In the genomic region with DNA sequence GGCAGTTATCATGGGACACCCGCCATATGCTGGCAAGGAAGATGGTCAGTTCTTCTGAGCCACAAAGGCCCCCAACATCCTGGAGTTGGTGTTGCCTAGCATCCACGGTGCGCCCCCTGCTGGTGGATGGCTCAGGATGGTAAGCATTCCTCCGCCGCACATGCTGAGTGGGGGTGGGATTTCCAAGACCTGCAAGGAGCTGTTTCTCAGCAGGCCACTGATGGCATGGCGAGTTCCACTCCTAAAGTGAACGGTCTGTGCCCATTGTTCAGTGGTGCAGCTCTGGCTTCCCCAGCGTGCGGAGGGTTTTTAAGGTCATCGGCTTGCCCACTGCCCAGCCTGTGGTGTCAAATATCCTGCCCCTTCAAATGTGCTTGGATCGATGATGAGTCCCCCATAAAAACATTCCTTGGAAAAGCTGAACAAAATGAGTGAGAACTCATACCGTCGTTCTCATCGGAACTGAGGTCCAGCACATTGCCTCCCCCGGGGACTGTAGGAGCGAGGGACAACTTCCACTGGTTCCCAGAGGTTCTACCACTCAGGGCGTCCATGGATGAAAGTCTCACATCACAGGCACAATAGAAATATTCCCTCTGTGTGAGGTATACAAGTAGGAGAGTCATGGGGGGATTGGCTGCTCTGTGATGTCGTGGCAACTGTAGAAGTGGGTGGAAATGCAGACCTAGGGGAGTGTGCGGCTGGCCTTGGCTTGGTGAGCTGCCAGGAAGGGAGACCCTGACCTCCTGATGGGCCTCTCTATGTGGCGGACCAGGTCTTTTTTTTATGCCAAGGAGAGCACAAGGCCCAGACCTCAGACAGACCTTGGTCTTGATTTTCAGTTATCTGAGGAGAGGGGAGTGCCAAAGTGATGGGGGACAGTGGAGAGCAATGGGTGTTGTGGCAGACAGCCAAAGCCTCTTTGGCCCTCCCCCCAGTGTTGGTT, we compare ENCODE assay signal across 16 cellular contexts.
DNase-seq lines count a peak whose midpoint lies in the region; ATAC-seq and TF ChIP-seq lines count a peak whose summit lies in the region.
"Had no signal": no experiment of that assay in that cellular context is flagged by ENCODE, and none has a peak within 500 bp of the region (broad histone marks: within the 10 kb centered on the region; RNA-seq: fewer than 3 reads in every experiment).

No MANE protein-coding gene starts in this region.

- no TSS peak for BruUV-seq in OCI-LY7 (replicated peaks; lab: Mats Ljungman, UMichigan)

- no peak for TF ChIP-seq EP300 in SK-N-SH (IDR thresholded peaks at IDR 0.05; ENCODE audit: borderline replicate concordance in 1 of 2, low read depth in 1 of 2, low read length in 1 of 2)

- WGBS in SK-N-SH (ENCODE audit: low lambda C conversion rate), result 67% methylated on average over 15 of the region's 20 CpGs
- no CpG with 5 or more reads among the region's 20 CpGs for WGBS in iPS DF 6.9 (ENCODE audit: insufficient coverage, insufficient read length)
- 89% methylated on average over 19 of the region's 20 CpGs for WGBS in mesenchymal stem cell

- no peaks in the 10 kb centered on the region for H4K20me1 ChIP-seq in SK-N-SH (ENCODE audit: insufficient read depth)
- no peaks in the 10 kb centered on the region for H4K20me1 ChIP-seq in OCI-LY7 (ENCODE audit: insufficient read depth, low read length)

- no peak overlapping the region for H3K14ac ChIP-seq in mesenchymal stem cell (ENCODE audit: low read length in 2 of 2)

- H3K4me3 ChIP-seq in SK-N-SH (ENCODE audit: low read depth in 2 of 2, low read length in 1 of 2) (peak overlapping the region in 1 of 2 experiments; percentile 12; a peak in 1 of 4 replicates), OCI-LY7 (ENCODE audit: low read depth, low read length, poor library complexity, severe bottlenecking) (no peak overlapping the region), iPS DF 6.9 (ENCODE audit: low read length) (no peak overlapping the region), stomach smooth muscle (ENCODE audit: low read length in 2 of 2) (peak overlapping the region; percentile 15 to 27), mesenchymal stem cell (ENCODE audit: insufficient read depth in 1 of 2, low read depth in 1 of 2, low read length in 2 of 2) (peak overlapping the region in 1 of 2 experiments; percentile 49)
- H3K4me3 ChIP-seq: ascending aorta, HAP-1 had no signal

- no peaks in the 10 kb centered on the region for H3K27me3 ChIP-seq in SK-N-SH (ENCODE audit: insufficient read depth)
- no peaks in the 10 kb centered on the region for H3K27me3 ChIP-seq in iPS DF 6.9 (ENCODE audit: control insufficient read depth, insufficient read depth, low read length)
- H3K27me3 ChIP-seq in stomach smooth muscle (ENCODE audit: control insufficient read depth in 1 of 2, insufficient read depth in 2 of 2, low read length in 2 of 2), result no peaks in the 10 kb centered on the region
- no peaks in the 10 kb centered on the region for H3K27me3 ChIP-seq in mesenchymal stem cell (ENCODE audit: control insufficient read depth in 1 of 2, insufficient read depth in 1 of 2, low read length in 2 of 2)
- H3K27me3 ChIP-seq: ascending aorta had no signal

- H3K9me3 ChIP-seq in SK-N-SH, result no peaks in the 10 kb centered on the region
- no peaks in the 10 kb centered on the region for H3K9me3 ChIP-seq in OCI-LY7 (ENCODE audit: low read length)
- peaks cover 3% of the 10 kb centered on the region; the same call in 1 of the 2 replicates for H3K9me3 ChIP-seq in iPS DF 6.9 (ENCODE audit: control insufficient read depth, insufficient read depth, low read length)
- peaks cover 50 to 100% of the 10 kb centered on the region in 2 donors for H3K9me3 ChIP-seq in stomach smooth muscle (ENCODE audit: control insufficient read depth in 2 of 2, low read length in 2 of 2)
- H3K9me3 ChIP-seq in mesenchymal stem cell (ENCODE audit: control insufficient read depth, low read length), result peaks cover 100% of the 10 kb centered on the region

- H4K91ac ChIP-seq in mesenchymal stem cell (ENCODE audit: low read length), result no peak overlapping the region

- no peak overlapping the region for H3K18ac ChIP-seq in mesenchymal stem cell (ENCODE audit: low read depth in 1 of 2, low read length in 2 of 2)

- no peak overlapping the region for H2AFZ ChIP-seq in SK-N-SH (ENCODE audit: low read depth)
- H2AFZ ChIP-seq in OCI-LY7 (ENCODE audit: low read length), result no peak overlapping the region
- no peak overlapping the region for H2AFZ ChIP-seq in mesenchymal stem cell (ENCODE audit: low read depth, low read length)

- H3K9ac ChIP-seq in SK-N-SH (no peak overlapping the region), stomach smooth muscle (ENCODE audit: low read length in 2 of 2) (no peak overlapping the region), mesenchymal stem cell (ENCODE audit: low read length) (no peak overlapping the region)

- TF ChIP-seq RAD21 in SK-N-SH (IDR thresholded peaks at IDR 0.05; ENCODE audit: low read length), result no peak

- H4K8ac ChIP-seq in mesenchymal stem cell (ENCODE audit: low read length), result no peak overlapping the region

- H3K27ac ChIP-seq in SK-N-SH (ENCODE audit: low read depth in 2 of 2, low read length in 1 of 2) (no peak overlapping the region), OCI-LY7 (ENCODE audit: low read depth, low read length, poor library complexity, severe bottlenecking) (no peak overlapping the region), iPS DF 6.9 (ENCODE audit: low read length) (no peak overlapping the region), stomach smooth muscle (ENCODE audit: low read length) (no peak overlapping the region), mesenchymal stem cell (ENCODE audit: low read length, poor library complexity, severe bottlenecking) (no peak overlapping the region)
- H3K27ac ChIP-seq: ascending aorta had no signal

- no peaks in the 10 kb centered on the region for H3K79me2 ChIP-seq in SK-N-SH (ENCODE audit: insufficient read depth)
- no peaks in the 10 kb centered on the region for H3K79me2 ChIP-seq in OCI-LY7 (ENCODE audit: insufficient read depth, low read depth, low read length)

- H3K4ac ChIP-seq in mesenchymal stem cell (ENCODE audit: low read depth in 1 of 2, low read length in 2 of 2), result no peak overlapping the region

- DNase-seq in SK-N-SH (no peak), OCI-LY7 (ENCODE audit: low spot score) (no peak), iPS DF 6.9 (ENCODE audit: low read depth, low spot score) (peak; percentile 11), mesenchymal stem cell (no peak)
- DNase-seq in stimulated activated CD4-positive, alpha-beta T cell treated with anti-CD3 and anti-CD28 coated beads, Interleukin-1b, Interleukin-23, amount 100 ng/mL, for 48 hours, result no peak
- DNase-seq: 8988T; activated T-cell treated with anti-CD3 and anti-CD28 coated beads, Interleukin-2, amount 50 U/mL, for 1 hour; effector memory CD4-positive, alpha-beta T cell; left cardiac atrium; NCI-H2081 treated with DMSO at 0.1 percent for 48 hours had no signal

- H3K4me2 ChIP-seq in SK-N-SH (no peak overlapping the region), OCI-LY7 (ENCODE audit: low read length) (no peak overlapping the region), mesenchymal stem cell (ENCODE audit: low read length, poor library complexity, severe bottlenecking) (no peak overlapping the region)

- H3K4me1 ChIP-seq in SK-N-SH (ENCODE audit: control insufficient read depth in 1 of 2, insufficient read depth in 2 of 2, low read depth in 1 of 2, low read length in 1 of 2) (no peaks in the 10 kb centered on the region), OCI-LY7 (ENCODE audit: insufficient read depth, low read length, poor library complexity, severe bottlenecking) (no peaks in the 10 kb centered on the region), iPS DF 6.9 (ENCODE audit: control insufficient read depth, insufficient read depth, low read length) (no peaks in the 10 kb centered on the region; the same call in 1 of the 2 replicates), stomach smooth muscle (ENCODE audit: control insufficient read depth, insufficient read depth, low read length) (no peaks in the 10 kb centered on the region), mesenchymal stem cell (ENCODE audit: control insufficient read depth, insufficient read depth, low read depth, low read length) (no peaks in the 10 kb centered on the region)
- H3K4me1 ChIP-seq: ascending aorta, HAP-1 had no signal

- no peak overlapping the region for H2BK5ac ChIP-seq in mesenchymal stem cell (ENCODE audit: low read depth, low read length, poor library complexity, severe bottlenecking)

- H3K79me1 ChIP-seq in mesenchymal stem cell (replicated peaks; ENCODE audit: low read length, poor library complexity, severe bottlenecking), result peaks cover 5% of the 10 kb centered on the region

- POLR2A ChIA-PET in SK-N-SH (lab: Yijun Ruan, JAX), result no interaction called here
- POLR2A ChIA-PET in OCI-LY7 (lab: Charles Lee), result no interaction called here

- H2BK15ac ChIP-seq in mesenchymal stem cell (ENCODE audit: low read depth, poor library complexity, severe bottlenecking), result no peak overlapping the region

- no peak overlapping the region for H2AK5ac ChIP-seq in mesenchymal stem cell (ENCODE audit: low read length, severe bottlenecking)

- intact Hi-C loops in OCI-LY7 (cut with micrococcal nuclease; ENCODE audit: unreplicated experiment), result no loop called here

- no peaks in the 10 kb centered on the region for H3F3A ChIP-seq in SK-N-SH (replicated peaks; ENCODE audit: insufficient read depth)

- TF ChIP-seq CTCF in SK-N-SH (IDR thresholded peaks at IDR 0.05) (peak; percentile 20), OCI-LY7 (conservative IDR thresholded peaks at IDR 0.05; ENCODE audit: low read length) (peak; percentile 53)

- H3K23ac ChIP-seq in mesenchymal stem cell (ENCODE audit: low read length in 2 of 2), result no peak overlapping the region

- H2BK12ac ChIP-seq in mesenchymal stem cell (ENCODE audit: low read length in 2 of 2), result no peak overlapping the region

- H3K9me2 ChIP-seq in SK-N-SH (no peaks in the 10 kb centered on the region), OCI-LY7 (ENCODE audit: insufficient read depth, low read length) (no peaks in the 10 kb centered on the region)

- CTCF ChIA-PET in SK-N-SH (lab: Yijun Ruan, JAX), result no interaction called here
- CTCF ChIA-PET in OCI-LY7 (lab: Charles Lee; ENCODE audit: unreplicated experiment), result no interaction called here

- H2BK120ac ChIP-seq in mesenchymal stem cell (ENCODE audit: low read depth, low read length), result no peak overlapping the region

- peaks cover 46 to 62% of the 10 kb centered on the region in 2 experiments for H3K36me3 ChIP-seq in SK-N-SH (replicated peaks in 1 of 2; ENCODE audit: control insufficient read depth in 1 of 2, insufficient read depth in 2 of 2, low read length in 1 of 2)
- H3K36me3 ChIP-seq in OCI-LY7 (ENCODE audit: insufficient read depth, low read length), result no peaks in the 10 kb centered on the region
- peaks cover 93% of the 10 kb centered on the region for H3K36me3 ChIP-seq in iPS DF 6.9 (ENCODE audit: control insufficient read depth, insufficient read depth, low read length)
- H3K36me3 ChIP-seq in stomach smooth muscle (ENCODE audit: control insufficient read depth in 2 of 2, insufficient read depth in 2 of 2, low read length in 2 of 2), result peaks cover 99 to 100% of the 10 kb centered on the region in 2 donors
- H3K36me3 ChIP-seq in mesenchymal stem cell (ENCODE audit: control insufficient read depth in 1 of 2, insufficient read depth in 2 of 2, low read depth in 1 of 2, low read length in 2 of 2), result peaks cover 99 to 100% of the 10 kb centered on the region in 2 experiments
- H3K36me3 ChIP-seq: HAP-1 had no signal

- no peak for ATAC-seq in SK-N-SH treated with all-trans-retinoic acid at 6 μM for 48 hours
- no peak for ATAC-seq in HG02938 (IDR thresholded peaks at IDR 0.05; ENCODE audit: unreplicated experiment)
- ATAC-seq: left cardiac atrium; natural killer cell treated with Interleukin-12 subunit alpha and Interleukin-12 subunit beta and Interleukin-15 and Interleukin-18, amount 100 ng/mL, for 72 hours had no signal

Comparison
In these comparisons a context has a peak if more than half of its experiments do, and no peak if none do; other contexts are left out.
1. H3K4me3 ChIP-seq: peak in stomach smooth muscle (2 of 2); none in OCI-LY7 (single experiment) and iPS DF 6.9 (single experiment).